8 cellular contexts compared by ENCODE assay signal in the genomic region with DNA sequence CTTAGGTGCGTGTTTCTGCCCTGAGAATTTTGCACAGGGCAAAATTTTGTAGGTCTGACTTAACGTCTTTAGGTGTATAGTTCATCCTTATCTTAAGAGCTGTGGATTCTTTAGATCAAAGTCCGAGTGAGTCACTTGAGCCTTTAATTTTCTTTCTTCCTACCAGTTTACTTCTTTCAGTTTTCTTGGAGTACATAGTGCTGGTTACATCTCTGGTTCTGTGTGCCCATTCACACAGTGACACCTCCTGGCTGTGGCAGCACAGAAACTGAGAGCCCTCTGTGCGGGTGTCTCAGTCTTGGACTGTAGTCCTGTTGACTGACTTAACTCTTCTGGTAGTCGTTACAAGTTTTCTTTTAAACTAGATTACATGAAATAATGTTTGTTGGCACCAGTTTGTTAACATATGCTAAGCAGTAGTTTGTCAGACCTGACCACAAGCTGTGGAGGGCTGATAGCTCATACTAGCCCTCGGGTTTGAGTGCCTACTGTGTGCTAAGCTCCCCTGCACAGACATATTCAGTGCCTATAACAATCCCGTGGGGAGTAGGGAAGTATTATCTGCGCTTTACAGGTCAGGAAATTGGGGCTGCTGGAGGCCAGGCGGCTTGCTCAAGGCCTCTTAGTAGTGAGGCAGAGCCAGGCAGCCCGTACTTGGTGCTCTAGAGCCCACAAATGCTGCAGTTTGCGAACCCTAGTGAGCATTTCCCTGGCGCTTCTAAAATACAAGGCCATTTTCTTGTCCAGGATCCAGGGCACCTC. TPM values are rescaled to one million over a fixed set of nuclear protein-coding genes. Genes with fewer than 3 reads are reported as not detected.
DNase-seq lines count a peak whose midpoint lies in the region; ATAC-seq and TF ChIP-seq lines count a peak whose summit lies in the region.

No MANE protein-coding gene starts in this region.

- peak overlapping the region; percentile 97 for H3K4me3 Mint-ChIP-seq in activated T-helper 2 cell treated with anti-CD3 and anti-CD28 coated beads, Interferon-gamma antibody, Interleukin-2, Interleukin-4, amounts not matched to agents 10 μg/mL and 5 μg/mL and 100 μg/mL, durations not matched to agents 14 hours and 24 hours and 36 hours (ENCODE audit: low read depth)
- H3K4me3 Mint-ChIP-seq in progenitor cell of endocrine pancreas (ENCODE audit: low read depth), result peak overlapping the region; percentile 97

- intact Hi-C loops in activated T-helper 2 cell treated with anti-CD3 and anti-CD28 coated beads, Interferon-gamma antibody, Interleukin-2, Interleukin-4, amounts not matched to agents 10 μg/mL and 5 μg/mL and 100 μg/mL, durations not matched to agents 14 hours and 24 hours and 36 hours (cut with micrococcal nuclease), result loop anchor here (1.0 to 2.0 kb wide), 2 partner anchors 40 to 82 kb away; no protein-coding TSS in a partner anchor

- H3K4me3 ChIP-seq in AG09309 (ENCODE audit: control insufficient read depth, low read depth, low read length), result peak overlapping the region; percentile 70

- peaks cover 18% of the 10 kb centered on the region for H3K36me3 Mint-ChIP-seq in activated T-helper 2 cell treated with anti-CD3 and anti-CD28 coated beads, Interferon-gamma antibody, Interleukin-2, Interleukin-4, amounts not matched to agents 10 μg/mL and 5 μg/mL and 100 μg/mL, durations not matched to agents 14 hours and 24 hours and 36 hours (ENCODE audit: low read depth)
- H3K36me3 Mint-ChIP-seq in progenitor cell of endocrine pancreas (ENCODE audit: insufficient read depth), result no peaks in the 10 kb centered on the region

- no peak for DNase-seq in AG09309 (ENCODE audit: low read depth)
- peak; percentile 28 for DNase-seq in NOMO-1 treated with dmso at 0.1 percent for 144 hours (lab: John Stamatoyannopoulos, UW; ENCODE audit: unreplicated experiment)
- DNase-seq in activated T-helper 2 cell treated with anti-CD3 and anti-CD28 coated beads, Interferon-gamma antibody, Interleukin-2, Interleukin-4, amounts not matched to agents 10 μg/mL and 5 μg/mL and 100 μg/mL, durations not matched to agents 14 hours and 24 hours and 36 hours (ENCODE audit: low spot score), result peak; percentile 36
- DNase-seq in globus pallidus (ENCODE audit: low spot score), result peak; percentile 57
- DNase-seq in progenitor cell of endocrine pancreas (ENCODE audit: low spot score, unreplicated experiment), result no peak
- no peak for DNase-seq in GM19238 (ENCODE audit: insufficient read length, low spot score)

- peaks cover 63% of the 10 kb centered on the region for H3K4me1 Mint-ChIP-seq in activated T-helper 2 cell treated with anti-CD3 and anti-CD28 coated beads, Interferon-gamma antibody, Interleukin-2, Interleukin-4, amounts not matched to agents 10 μg/mL and 5 μg/mL and 100 μg/mL, durations not matched to agents 14 hours and 24 hours and 36 hours (ENCODE audit: low read depth)
- H3K4me1 Mint-ChIP-seq in progenitor cell of endocrine pancreas (ENCODE audit: low read depth), result peaks cover 44% of the 10 kb centered on the region

- H3K27me3 Mint-ChIP-seq in activated T-helper 2 cell treated with anti-CD3 and anti-CD28 coated beads, Interferon-gamma antibody, Interleukin-2, Interleukin-4, amounts not matched to agents 10 μg/mL and 5 μg/mL and 100 μg/mL, durations not matched to agents 14 hours and 24 hours and 36 hours (ENCODE audit: low read depth), result no peaks in the 10 kb centered on the region
- H3K27me3 Mint-ChIP-seq in progenitor cell of endocrine pancreas, result no peaks in the 10 kb centered on the region

- peak overlapping the region; percentile 95 for H3K27ac Mint-ChIP-seq in activated T-helper 2 cell treated with anti-CD3 and anti-CD28 coated beads, Interferon-gamma antibody, Interleukin-2, Interleukin-4, amounts not matched to agents 10 μg/mL and 5 μg/mL and 100 μg/mL, durations not matched to agents 14 hours and 24 hours and 36 hours
- H3K27ac Mint-ChIP-seq in progenitor cell of endocrine pancreas, result peak overlapping the region; percentile 98

- H3K9me3 Mint-ChIP-seq in activated T-helper 2 cell treated with anti-CD3 and anti-CD28 coated beads, Interferon-gamma antibody, Interleukin-2, Interleukin-4, amounts not matched to agents 10 μg/mL and 5 μg/mL and 100 μg/mL, durations not matched to agents 14 hours and 24 hours and 36 hours, result no peaks in the 10 kb centered on the region
- H3K9me3 Mint-ChIP-seq in progenitor cell of endocrine pancreas (ENCODE audit: low read depth), result no peaks in the 10 kb centered on the region

- TF ChIP-seq CTCF in AG09309 (IDR thresholded peaks at IDR 0.05; ENCODE audit: control insufficient read depth, insufficient read depth, low read depth, low read length, missing control alignments) (peak; percentile 50), progenitor cell of endocrine pancreas (IDR thresholded peaks at IDR 0.05; ENCODE audit: unreplicated experiment) (no peak)

- ATAC-seq in GM18907 (IDR thresholded peaks at IDR 0.05; ENCODE audit: unreplicated experiment) (peak; percentile 36), GM21390 (IDR thresholded peaks at IDR 0.05; ENCODE audit: unreplicated experiment) (no peak)

RNA-seq across cellular contexts. Expression of gene GATAD2A, which starts 1.6 kb away (rescaled TPM):
- 125 and 128 TPM in 2 replicates for total RNA-seq in activated T-helper 2 cell treated with anti-CD3 and anti-CD28 coated beads, Interferon-gamma antibody, Interleukin-2, Interleukin-4, amounts not matched to agents 10 μg/mL and 5 μg/mL and 100 μg/mL, durations not matched to agents 14 hours and 24 hours and 36 hours
- 91.0 and 98.7 TPM in 2 replicates for total RNA-seq in progenitor cell of endocrine pancreas

Comparison
In these comparisons a context has a peak if more than half of its experiments do, and no peak if none do; other contexts are left out.
1. DNase-seq: peak in NOMO-1 treated with dmso at 0.1 percent for 144 hours (single experiment), activated T-helper 2 cell treated with anti-CD3 and anti-CD28 coated beads, Interferon-gamma antibody, Interleukin-2, Interleukin-4, amounts not matched to agents 10 μg/mL and 5 μg/mL and 100 μg/mL, durations not matched to agents 14 hours and 24 hours and 36 hours (single experiment) and globus pallidus (single experiment); none in AG09309 (single experiment), progenitor cell of endocrine pancreas (single experiment) and GM19238 (single experiment).